ENCODE assay signal across 13 cellular contexts in the genomic region with DNA sequence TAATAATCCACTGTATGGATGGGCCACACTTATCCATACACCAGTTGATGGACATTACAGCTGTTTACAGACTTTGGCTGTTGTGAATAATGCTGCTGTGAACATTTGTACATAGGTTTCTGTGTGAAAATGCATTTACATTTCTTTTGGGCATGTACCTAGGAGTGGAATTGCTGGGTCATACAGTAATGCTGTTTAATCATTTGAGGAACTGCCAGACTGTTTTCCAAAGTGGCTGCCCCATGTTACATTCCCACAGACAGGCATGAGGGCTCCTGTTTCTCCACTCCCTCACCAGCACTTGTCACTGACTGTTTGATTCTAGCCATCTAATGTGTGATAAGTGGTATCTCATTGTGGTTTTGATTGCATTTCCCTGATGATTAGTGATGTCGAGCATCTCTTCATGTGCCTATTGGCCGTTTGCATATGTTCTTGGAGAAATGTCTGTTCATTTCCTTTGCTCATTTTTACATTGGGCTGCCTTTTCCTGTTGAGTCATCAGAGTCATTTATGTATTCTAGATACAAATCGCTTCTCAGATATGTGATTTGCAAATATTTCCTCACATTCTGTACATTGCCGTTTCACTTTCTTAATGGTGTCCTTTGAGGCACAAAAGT. TPM values are rescaled to one million over a fixed set of nuclear protein-coding genes. Genes with fewer than 3 reads are reported as not detected.
DNase-seq lines count a peak whose midpoint lies in the region; ATAC-seq, FAIRE-seq and TF ChIP-seq lines count a peak whose summit lies in the region.
"Had no signal": no experiment of that assay in that cellular context is flagged by ENCODE, and none has a peak within 500 bp of the region (broad histone marks: within the 10 kb centered on the region; RNA-seq: fewer than 3 reads in every experiment).

No MANE protein-coding gene starts in this region.

- TF ChIP-seq POLR2A in K562 (conservative IDR thresholded peaks at IDR 0.05), result no peak

- H3K36me3 Mint-ChIP-seq in activated CD4-positive, alpha-beta memory T cell treated with anti-CD3 and anti-CD28 coated beads for 36 hours, result no peaks in the 10 kb centered on the region
- H3K36me3 Mint-ChIP-seq in activated CD4-positive, alpha-beta memory T cell treated with anti-CD3 and anti-CD28 coated beads, Interleukin-2, amount 10 ng/mL, durations not matched to agents 7 days and 5 days (ENCODE audit: low read depth), result no peaks in the 10 kb centered on the region
- H3K36me3 Mint-ChIP-seq in natural killer cell (no peaks in the 10 kb centered on the region), mesothelial cell of epicardium (no peaks in the 10 kb centered on the region)

- H3K79me2 ChIP-seq in K562 (ENCODE audit: control insufficient read depth, insufficient read depth, low read length), result no peaks in the 10 kb centered on the region

- H2AFZ ChIP-seq in K562 (ENCODE audit: low read depth, low read length), result no peak overlapping the region

- H3K4me2 ChIP-seq in K562 (ENCODE audit: insufficient read depth, low read length), result no peak overlapping the region

- 0% methylated on average over 4 of the region's 4 CpGs for WGBS in K562 (ENCODE audit: insufficient coverage, low coverage, missing lambda C conversion rate)

- BruUV-seq in K562 (replicated peaks; lab: Mats Ljungman, UMichigan), result no TSS peak

- no peak overlapping the region for H3K4me3 Mint-ChIP-seq in activated CD4-positive, alpha-beta memory T cell treated with anti-CD3 and anti-CD28 coated beads for 36 hours
- H3K4me3 Mint-ChIP-seq in activated CD4-positive, alpha-beta memory T cell treated with anti-CD3 and anti-CD28 coated beads, Interleukin-2, amount 10 ng/mL, durations not matched to agents 7 days and 5 days, result no peak overlapping the region
- no peak overlapping the region for H3K4me3 Mint-ChIP-seq in natural killer cell
- no peak overlapping the region for H3K4me3 Mint-ChIP-seq in mesothelial cell of epicardium
- H3K4me3 Mint-ChIP-seq: dendritic cell treated with granulocyte-macrophage colony-stimulating factor and Interleukin-4, amounts not matched to agents 40 ng/mL and 50 ng/mL, for 4 days had no signal

- FAIRE-seq in K562 (lab: Jason Lieb, UNC), result no peak
- FAIRE-seq: astrocyte had no signal

- POLR2A ChIA-PET in activated CD4-positive, alpha-beta memory T cell treated with anti-CD3 and anti-CD28 coated beads for 36 hours (lab: Charles Lee), result no interaction called here
- POLR2A ChIA-PET in activated CD4-positive, alpha-beta memory T cell treated with anti-CD3 and anti-CD28 coated beads, Interleukin-2, amount 10 ng/mL, durations not matched to agents 7 days and 5 days (lab: Charles Lee), result no interaction called here
- POLR2A ChIA-PET in K562 (lab: Yijun Ruan, JAX), result interaction anchor here (0.6 kb wide), 1 partner anchor 15 kb away, joined by 3 read pairs; no protein-coding TSS in a partner anchor

- in situ Hi-C loops in K562 (cut with MboI), result no loop called here
- in situ Hi-C loops in GM13977 (cut with MboI; ENCODE audit: low pct_unique_long_range_greater_than_20kb, low sequenced_read_pairs, unreplicated experiment), result no loop called here

- H3K27ac ChIP-seq in K562 (ENCODE audit: extremely low read depth, low read depth, low read length), result no peak overlapping the region
- H3K27ac ChIP-seq: spleen had no signal

- H3K4me1 ChIP-seq in K562 (replicated peaks in 1 of 2; ENCODE audit: control insufficient read depth in 2 of 2, insufficient read depth in 2 of 2, low read length in 2 of 2), result no peaks in the 10 kb centered on the region
- H3K4me1 ChIP-seq: spleen had no signal

- H3K36me3 ChIP-seq in K562 (ENCODE audit: control insufficient read depth, insufficient read depth, low read length), result no peaks in the 10 kb centered on the region

- TF ChIP-seq CTCF in K562 (IDR thresholded peaks at IDR 0.05 in 2 of 3, conservative IDR thresholded peaks at IDR 0.05 in 1 of 3; ENCODE audit: insufficient read depth in 2 of 3, low read depth in 1 of 3, low read length in 3 of 3) (no peak), natural killer cell (IDR thresholded peaks at IDR 0.05) (no peak), GM13977 (IDR thresholded peaks at IDR 0.05; ENCODE audit: extremely low read depth, insufficient read depth, missing control alignments) (no peak), mesothelial cell of epicardium (IDR thresholded peaks at IDR 0.05; ENCODE audit: unreplicated experiment) (no peak)

- H3K9me1 ChIP-seq in K562 (ENCODE audit: control insufficient read depth, insufficient read depth, low read length), result no peaks in the 10 kb centered on the region

- H3K4me3 ChIP-seq in K562, result no peak overlapping the region
- H3K4me3 ChIP-seq: spleen had no signal

- H3K4me1 Mint-ChIP-seq in activated CD4-positive, alpha-beta memory T cell treated with anti-CD3 and anti-CD28 coated beads for 36 hours (ENCODE audit: low read depth), result peaks cover 8% of the 10 kb centered on the region
- H3K4me1 Mint-ChIP-seq in activated CD4-positive, alpha-beta memory T cell treated with anti-CD3 and anti-CD28 coated beads, Interleukin-2, amount 10 ng/mL, durations not matched to agents 7 days and 5 days, result peaks cover 12% of the 10 kb centered on the region
- H3K4me1 Mint-ChIP-seq in natural killer cell (peaks cover 0 to 8% of the 10 kb centered on the region in 2 donors), mesothelial cell of epicardium (no peaks in the 10 kb centered on the region)

- H3K9me3 Mint-ChIP-seq in activated CD4-positive, alpha-beta memory T cell treated with anti-CD3 and anti-CD28 coated beads for 36 hours, result peaks cover 9% of the 10 kb centered on the region
- peaks cover 10% of the 10 kb centered on the region for H3K9me3 Mint-ChIP-seq in activated CD4-positive, alpha-beta memory T cell treated with anti-CD3 and anti-CD28 coated beads, Interleukin-2, amount 10 ng/mL, durations not matched to agents 7 days and 5 days
- H3K9me3 Mint-ChIP-seq in natural killer cell (no peaks in the 10 kb centered on the region), mesothelial cell of epicardium (peaks cover 10% of the 10 kb centered on the region)
- H3K9me3 Mint-ChIP-seq: dendritic cell treated with granulocyte-macrophage colony-stimulating factor and Interleukin-4, amounts not matched to agents 40 ng/mL and 50 ng/mL, for 4 days had no signal

- no peak for TF ChIP-seq RAD21 in K562 (CRISPR knock-in tag; conservative IDR thresholded peaks at IDR 0.05 in 1 of 2, IDR thresholded peaks at IDR 0.05 in 1 of 2)

- CTCF ChIA-PET in activated CD4-positive, alpha-beta memory T cell treated with anti-CD3 and anti-CD28 coated beads for 36 hours (lab: Charles Lee), result no interaction called here
- CTCF ChIA-PET in activated CD4-positive, alpha-beta memory T cell treated with anti-CD3 and anti-CD28 coated beads, Interleukin-2, amount 10 ng/mL, durations not matched to agents 7 days and 5 days (lab: Charles Lee), result no interaction called here
- CTCF ChIA-PET in K562 (lab: Yijun Ruan, JAX; ENCODE audit: low intra/inter-chr PET ratio), result no interaction called here

- H3K9me3 ChIP-seq in K562 (replicated peaks; ENCODE audit: control insufficient read depth, insufficient read depth, low read depth, low read length), result no peaks in the 10 kb centered on the region; the same call in 1 of the 2 replicates

- peaks cover 14 to 50% of the 10 kb centered on the region in 2 experiments for H3K27me3 ChIP-seq in K562 (ENCODE audit: control insufficient read depth in 2 of 2, insufficient read depth in 2 of 2, low read length in 2 of 2)

- intact Hi-C loops in activated CD4-positive, alpha-beta memory T cell treated with anti-CD3 and anti-CD28 coated beads for 36 hours (cut with micrococcal nuclease), result no loop called here
- intact Hi-C loops in K562 (cut with micrococcal nuclease) (no loop called here), natural killer cell (cut with micrococcal nuclease) (no loop called here)

- H3K27me3 Mint-ChIP-seq in activated CD4-positive, alpha-beta memory T cell treated with anti-CD3 and anti-CD28 coated beads for 36 hours, result peaks cover 2% of the 10 kb centered on the region
- H3K27me3 Mint-ChIP-seq in activated CD4-positive, alpha-beta memory T cell treated with anti-CD3 and anti-CD28 coated beads, Interleukin-2, amount 10 ng/mL, durations not matched to agents 7 days and 5 days, result peaks cover 6% of the 10 kb centered on the region
- H3K27me3 Mint-ChIP-seq in natural killer cell (ENCODE audit: low read depth in 2 of 2) (no peaks in the 10 kb centered on the region), mesothelial cell of epicardium (ENCODE audit: low read depth) (peaks cover 12% of the 10 kb centered on the region)

- no peaks in the 10 kb centered on the region for H4K20me1 ChIP-seq in K562 (replicated peaks; ENCODE audit: control insufficient read depth, insufficient read depth, low read length)

- H3K27ac Mint-ChIP-seq in activated CD4-positive, alpha-beta memory T cell treated with anti-CD3 and anti-CD28 coated beads for 36 hours, result peak overlapping the region; percentile 71
- H3K27ac Mint-ChIP-seq in activated CD4-positive, alpha-beta memory T cell treated with anti-CD3 and anti-CD28 coated beads, Interleukin-2, amount 10 ng/mL, durations not matched to agents 7 days and 5 days, result no peak overlapping the region
- H3K27ac Mint-ChIP-seq in natural killer cell, result no peak overlapping the region
- no peak overlapping the region for H3K27ac Mint-ChIP-seq in mesothelial cell of epicardium
- H3K27ac Mint-ChIP-seq: dendritic cell treated with granulocyte-macrophage colony-stimulating factor and Interleukin-4, amounts not matched to agents 40 ng/mL and 50 ng/mL, for 4 days had no signal

- H3K9ac ChIP-seq in K562 (ENCODE audit: insufficient read depth in 1 of 2, low read depth in 2 of 2, low read length in 2 of 2), result no peak overlapping the region

- ATAC-seq in K562 (no peak), natural killer cell (peak; percentile 18 to 69 (median 29)), HG03280 (IDR thresholded peaks at IDR 0.05; ENCODE audit: unreplicated experiment) (no peak)

- no peak for TF ChIP-seq EP300 in K562 (IDR thresholded peaks at IDR 0.05; ENCODE audit: low read length)

- DNase-seq in activated CD4-positive, alpha-beta memory T cell treated with anti-CD3 and anti-CD28 coated beads for 36 hours, result peak; percentile 8
- DNase-seq in activated CD4-positive, alpha-beta memory T cell treated with anti-CD3 and anti-CD28 coated beads, Interleukin-2, amount 10 ng/mL, durations not matched to agents 7 days and 5 days, result no peak
- DNase-seq in HT-29 (ENCODE audit: low spot score) (peak; percentile 41), K562 (ENCODE audit: extremely low read depth in 1 of 4, low spot score in 3 of 4) (no peak), natural killer cell (no peak), GM13977 (ENCODE audit: low spot score) (no peak), mesothelial cell of epicardium (ENCODE audit: low spot score in 2 of 2, unreplicated experiment in 2 of 2) (no peak)
- DNase-seq: NCI-H774, posterior cingulate gyrus, spleen had no signal

RNA-seq across cellular contexts. Expression of a gene that starts 12.8 kb away (rescaled TPM):
- total RNA-seq in activated CD4-positive, alpha-beta memory T cell treated with anti-CD3 and anti-CD28 coated beads for 36 hours, result under 1 TPM; 0.61 to 0.88 TPM
- total RNA-seq in activated CD4-positive, alpha-beta memory T cell treated with anti-CD3 and anti-CD28 coated beads, Interleukin-2, amount 10 ng/mL, durations not matched to agents 7 days and 5 days, result under 1 TPM; 0.63 to 0.91 TPM
- 0.81 and 1.6 TPM in 2 replicates for total RNA-seq in HT-29 (2014; rRNA removed; shearing (Covaris generic))
- total RNA-seq in K562 (2011; cell fraction: chromatin; rRNA removed; ENCODE audit: low replicate concordance), result 1.8 and 1.9 TPM in 2 replicates
- 1.3 and 1.5 TPM in 2 replicates for total RNA-seq in K562 (2011; cell fraction: nucleolus; rRNA removed)
- 1.1 TPM in 2 replicates for total RNA-seq in K562 (2011; cell fraction: nucleoplasm; rRNA removed)
- 0.23 and 0.33 TPM in 2 replicates for total RNA-seq in K562 (2014; rRNA removed)
- 0.13 and 0.22 TPM in 2 replicates for total RNA-seq in K562 (2014; rRNA removed; fragmentation: Illumina TruSeq; extraction: Trizol)
- 0.30 and 0.36 TPM in 2 replicates for total RNA-seq in K562 (2015; rRNA removed; fragmentation: Illumina TruSeq; extraction: Trizol)
- 0.72 and 0.75 TPM in 2 replicates for total RNA-seq in K562 (2021)
- 0.20 and 0.45 TPM in 2 replicates for polyA plus RNA-seq in K562 (2011; rRNA removed)
- polyA plus RNA-seq in K562 (2011; cell fraction: cytosol; rRNA removed), result 0.19 and 0.65 TPM in 2 replicates
- polyA plus RNA-seq in K562 (2011; cell fraction: nucleus; rRNA removed), result 0.46 and 0.76 TPM in 2 replicates
- polyA plus RNA-seq in K562 (2012), result 0.57 and 2.2 TPM in 2 replicates
- 0.42 and 0.46 TPM in 2 replicates for polyA plus RNA-seq in K562 (2014; fragmentation: Illumina TruSeq; extraction: Trizol)
- polyA plus RNA-seq in K562 (2014; fragmentation: Nextera tagmentation; extraction: Ambion mirVana), result under 1 TPM; 0.01 to 0.04 TPM
- 0.40 and 0.46 TPM in 2 replicates for polyA plus RNA-seq in K562 (2014; rRNA removed)
- polyA minus RNA-seq in K562 (2011; rRNA and poly(A)+ RNA removed), result 1.1 and 1.3 TPM in 2 replicates
- polyA minus RNA-seq in K562 (2011; cell fraction: cytosol; rRNA and poly(A)+ RNA removed), result 0.38 and 0.73 TPM in 2 replicates
- polyA minus RNA-seq in K562 (2011; cell fraction: nucleus; rRNA and poly(A)+ RNA removed), result 0.27 and 0.89 TPM in 2 replicates
- total RNA-seq in natural killer cell, result 1 to 10 TPM in 2 of 3 donors, under 1 TPM in 1; 0.38 to 3.0 (median 1.0) TPM
- 1.1 to 1.7 TPM (median 1.6 TPM) in 3 replicates for total RNA-seq in mesothelial cell of epicardium

Comparison
In these comparisons a context has a peak if more than half of its experiments do, and no peak if none do; other contexts are left out.
1. DNase-seq: peak in activated CD4-positive, alpha-beta memory T cell treated with anti-CD3 and anti-CD28 coated beads for 36 hours (single experiment) and HT-29 (single experiment); none in activated CD4-positive, alpha-beta memory T cell treated with anti-CD3 and anti-CD28 coated beads, Interleukin-2, amount 10 ng/mL, durations not matched to agents 7 days and 5 days (single experiment), K562 (0 of 4), natural killer cell (single experiment), GM13977 (single experiment) and mesothelial cell of epicardium (0 of 2).
2. ATAC-seq: peak in natural killer cell (3 of 3); none in K562 (single experiment) and HG03280 (single experiment).